8 cellular contexts compared by ENCODE assay signal in genomic region chr17:19753049-19753444, GRCh38. TPM values are rescaled to one million over a fixed set of nuclear protein-coding genes. Genes with fewer than 3 reads are reported as not detected.
DNase-seq lines count a peak whose midpoint lies in the region; ATAC-seq and TF ChIP-seq lines count a peak whose summit lies in the region.

No MANE protein-coding gene starts in this region.

- H3K4me3 ChIP-seq in mesendoderm (ENCODE audit: low read length) (no peak overlapping the region), OCI-LY7 (ENCODE audit: low read depth, low read length, poor library complexity, severe bottlenecking) (no peak overlapping the region)

- no peak overlapping the region for H2BK15ac ChIP-seq in mesendoderm (replicated peaks; ENCODE audit: low read depth)

- TF ChIP-seq CTCF in OCI-LY7 (conservative IDR thresholded peaks at IDR 0.05; ENCODE audit: low read length), result no peak

- BruUV-seq in OCI-LY7 (replicated peaks; lab: Mats Ljungman, UMichigan), result no TSS peak

- CTCF ChIA-PET in OCI-LY7 (lab: Charles Lee; ENCODE audit: unreplicated experiment), result no interaction called here

- H3K27ac ChIP-seq in cingulate gyrus (ENCODE audit: low read depth, low read length) (peak overlapping the region; percentile 87), mesendoderm (ENCODE audit: low read depth, low read length) (no peak overlapping the region), OCI-LY7 (ENCODE audit: low read depth, low read length, poor library complexity, severe bottlenecking) (no peak overlapping the region)

- no peaks in the 10 kb centered on the region for H3K9me2 ChIP-seq in OCI-LY7 (ENCODE audit: insufficient read depth, low read length)

- no peak overlapping the region for H2AFZ ChIP-seq in OCI-LY7 (ENCODE audit: low read length)

- no peak overlapping the region for H3K18ac ChIP-seq in mesendoderm (ENCODE audit: low read length)

- no peak for ATAC-seq in HG03469 (IDR thresholded peaks at IDR 0.05; ENCODE audit: unreplicated experiment)
- ATAC-seq in GM21367 (IDR thresholded peaks at IDR 0.05; ENCODE audit: unreplicated experiment), result no peak

- no peak overlapping the region for H3K4ac ChIP-seq in mesendoderm (ENCODE audit: low read depth, low read length)

- H3K79me2 ChIP-seq in mesendoderm (ENCODE audit: control insufficient read depth, insufficient read depth, low read length) (no peaks in the 10 kb centered on the region), OCI-LY7 (ENCODE audit: insufficient read depth, low read depth, low read length) (no peaks in the 10 kb centered on the region)

- H3K9me3 ChIP-seq in OCI-LY7 (ENCODE audit: low read length), result no peaks in the 10 kb centered on the region

- POLR2A ChIA-PET in OCI-LY7 (lab: Charles Lee), result no interaction called here

- no peak overlapping the region for H2BK120ac ChIP-seq in mesendoderm (ENCODE audit: low read depth, low read length)

- DNase-seq in COLO668 (lab: John Stamatoyannopoulos, UW; ENCODE audit: unreplicated experiment) (peak; percentile 44), NCI-H345 (lab: John Stamatoyannopoulos, UW) (peak; percentile 74), mesendoderm (peak; percentile 61), NCI-H146 (lab: John Stamatoyannopoulos, UW) (no peak), OCI-LY7 (ENCODE audit: low spot score) (no peak)

- peak overlapping the region; percentile 4 for H3K56ac ChIP-seq in mesendoderm (ENCODE audit: low read length)

- H3K23ac ChIP-seq in mesendoderm (ENCODE audit: low read length), result no peak overlapping the region

- intact Hi-C loops in OCI-LY7 (cut with micrococcal nuclease; ENCODE audit: unreplicated experiment), result no loop called here

- no peak overlapping the region for H3K9ac ChIP-seq in mesendoderm (ENCODE audit: low read length)

- no peak overlapping the region for H4K5ac ChIP-seq in mesendoderm (ENCODE audit: low read length)

- WGBS in mesendoderm (ENCODE audit: extremely low coverage, insufficient coverage, low lambda C conversion rate), result no CpG with 5 or more reads among the region's 11 CpGs

- no peaks in the 10 kb centered on the region for H3K79me1 ChIP-seq in mesendoderm (ENCODE audit: low read length)

- no peaks in the 10 kb centered on the region for H4K20me1 ChIP-seq in OCI-LY7 (ENCODE audit: insufficient read depth, low read length)

- no peak overlapping the region for H3K4me2 ChIP-seq in mesendoderm (ENCODE audit: low read length)
- no peak overlapping the region for H3K4me2 ChIP-seq in OCI-LY7 (ENCODE audit: low read length)

- no peak overlapping the region for H4K8ac ChIP-seq in mesendoderm (ENCODE audit: low read depth, low read length)

- H3K27me3 ChIP-seq in mesendoderm (ENCODE audit: insufficient read depth, low read length, poor library complexity), result no peaks in the 10 kb centered on the region

- H3K4me1 ChIP-seq in mesendoderm (ENCODE audit: control insufficient read depth, low read depth, low read length), result peaks cover 3% of the 10 kb centered on the region
- H3K4me1 ChIP-seq in OCI-LY7 (ENCODE audit: insufficient read depth, low read length, poor library complexity, severe bottlenecking), result peaks cover 13% of the 10 kb centered on the region

- H2BK5ac ChIP-seq in mesendoderm (ENCODE audit: low read length), result no peak overlapping the region

- H2AK5ac ChIP-seq in mesendoderm (ENCODE audit: low read length), result no peak overlapping the region

- no peaks in the 10 kb centered on the region for H3K36me3 ChIP-seq in mesendoderm (ENCODE audit: control insufficient read depth, insufficient read depth, low read length)
- H3K36me3 ChIP-seq in OCI-LY7 (ENCODE audit: insufficient read depth, low read length), result no peaks in the 10 kb centered on the region

RNA-seq across cellular contexts. Expression of gene ALDH3A1, which starts 4.9 kb away (rescaled TPM):
- 0.52 TPM for polyA plus RNA-seq in mesendoderm (2013, experiment 1 of 2)
- polyA plus RNA-seq in mesendoderm (2013, experiment 2 of 2), result 0.55 TPM
- total RNA-seq in OCI-LY7 (2014; rRNA removed; shearing (Covaris generic)), result 0.16 and 0.26 TPM in 2 replicates
- total RNA-seq in OCI-LY7 (2022), result not detected in 2 replicates

RNA-seq across cellular contexts. Expression of gene SLC47A2, which starts 36.7 kb away (rescaled TPM):
- polyA plus RNA-seq in mesendoderm (2013, experiment 1 of 2), result not detected
- polyA plus RNA-seq in mesendoderm (2013, experiment 2 of 2), result 0.03 TPM
- total RNA-seq in OCI-LY7 (2014; rRNA removed; shearing (Covaris generic)), result not detected in 2 replicates
- not detected in 2 replicates for total RNA-seq in OCI-LY7 (2022)

Comparison
In these comparisons a context has a peak if more than half of its experiments do, and no peak if none do; other contexts are left out.
1. DNase-seq: peak in COLO668 (single experiment), NCI-H345 (single experiment) and mesendoderm (single experiment); none in NCI-H146 (single experiment) and OCI-LY7 (single experiment).